10 cellular contexts compared by ENCODE assay signal in the genomic region with DNA sequence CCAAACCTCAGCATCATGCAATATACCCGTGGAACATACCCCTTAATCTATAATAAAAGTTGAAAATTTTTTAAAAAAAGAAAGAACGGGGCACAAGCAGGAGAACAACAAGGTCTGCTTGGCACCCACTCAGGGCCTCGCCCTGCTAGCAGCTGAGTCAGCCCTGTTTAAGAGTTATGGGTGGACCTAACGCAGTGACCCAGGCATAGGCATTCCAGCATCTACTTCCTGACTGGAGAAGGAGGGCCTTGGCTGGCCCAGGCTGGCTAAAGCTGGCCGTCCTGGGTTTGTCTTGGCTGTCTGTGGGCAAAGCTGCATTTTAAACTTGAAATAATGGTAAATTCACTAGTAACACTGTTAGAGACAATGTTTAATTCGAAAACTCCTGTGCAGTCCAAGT.
DNase-seq lines count a peak whose midpoint lies in the region; ATAC-seq and TF ChIP-seq lines count a peak whose summit lies in the region.
"Had no signal": no experiment of that assay in that cellular context is flagged by ENCODE, and none has a peak within 500 bp of the region (broad histone marks: within the 10 kb centered on the region; RNA-seq: fewer than 3 reads in every experiment).

No MANE protein-coding gene starts in this region.

- H3K27ac ChIP-seq in uterus (peak overlapping the region; percentile 48 to 50), testis (no peak overlapping the region)
- H3K27ac ChIP-seq: psoas muscle had no signal

- no peaks in the 10 kb centered on the region for H3K27me3 ChIP-seq in uterus
- no peaks in the 10 kb centered on the region for H3K27me3 ChIP-seq in testis

- ATAC-seq in activated naive CD4-positive, alpha-beta T cell treated with anti-CD3 and anti-CD28 coated beads, Interleukin-2, amount 50 U/mL, for 72 hours: no peak
- ATAC-seq: psoas muscle; stimulated activated effector memory CD8-positive, alpha-beta T cell treated with anti-CD3 and anti-CD28 coated beads, Interleukin-12 subunit alpha, Interleukin-12 subunit beta, amount 100 ng/mL, for 72 hours had no signal

- no peaks in the 10 kb centered on the region for H3K9me3 ChIP-seq in uterus
- H3K9me3 ChIP-seq in testis: no peaks in the 10 kb centered on the region
- H3K9me3 ChIP-seq: psoas muscle had no signal

- TF ChIP-seq CTCF in uterus (IDR thresholded peaks at IDR 0.05) (no peak), testis (IDR thresholded peaks at IDR 0.05) (no peak)

- WGBS in testis, 2 donors: 71 to 73% methylated on average over 6 of the region's 6 CpGs

- no peaks in the 10 kb centered on the region for H3K36me3 Mint-ChIP-seq in activated naive CD4-positive, alpha-beta T cell treated with anti-CD3 and anti-CD28 coated beads, Interleukin-2, amount 50 U/mL, for 72 hours
- H3K36me3 Mint-ChIP-seq: activated naive CD8-positive, alpha-beta T cell; stimulated activated effector memory CD8-positive, alpha-beta T cell treated with anti-CD3 and anti-CD28 coated beads, Interleukin-12 subunit alpha, Interleukin-12 subunit beta, amount 100 ng/mL, for 72 hours had no signal

- intact Hi-C loops in uterus (cut with DNase I; ENCODE audit: low total_unique reads) (no loop called here), testis (cut with DNase I; ENCODE audit: low total_unique reads) (no loop called here)

- TF ChIP-seq POLR2A in uterus (IDR thresholded peaks at IDR 0.05) (no peak), testis (IDR thresholded peaks at IDR 0.05) (no peak)

- H3K9me3 Mint-ChIP-seq in activated naive CD4-positive, alpha-beta T cell treated with anti-CD3 and anti-CD28 coated beads, Interleukin-2, amount 50 U/mL, for 72 hours: no peaks in the 10 kb centered on the region
- H3K9me3 Mint-ChIP-seq: stimulated activated effector memory CD8-positive, alpha-beta T cell treated with anti-CD3 and anti-CD28 coated beads, Interleukin-12 subunit alpha, Interleukin-12 subunit beta, amount 100 ng/mL, for 72 hours had no signal

- peak; percentile 84 for DNase-seq in M059J (ENCODE audit: low read depth)
- DNase-seq in dedifferentiated amniotic fluid mesenchymal stem cell (ENCODE audit: extremely low spot score): peak; percentile 73
- DNase-seq in kidney tubule cell (ENCODE audit: low spot score): peak; percentile 92
- DNase-seq in uterus: peak; percentile 36 to 49
- no peak for DNase-seq in activated naive CD4-positive, alpha-beta T cell treated with anti-CD3 and anti-CD28 coated beads, Interleukin-2, amount 50 U/mL, for 72 hours (ENCODE audit: low spot score in 2 of 2)
- DNase-seq in testis: no peak
- DNase-seq in retina: no peak

- H3K36me3 ChIP-seq in uterus (no peaks in the 10 kb centered on the region), testis (ENCODE audit: low read depth, missing control alignments) (no peaks in the 10 kb centered on the region)

- H3K4me3 ChIP-seq in uterus (no peak overlapping the region), testis (no peak overlapping the region)
- H3K4me3 ChIP-seq: psoas muscle had no signal

- H3K27ac Mint-ChIP-seq in activated naive CD4-positive, alpha-beta T cell treated with anti-CD3 and anti-CD28 coated beads, Interleukin-2, amount 50 U/mL, for 72 hours: no peak overlapping the region
- H3K27ac Mint-ChIP-seq: activated naive CD8-positive, alpha-beta T cell; stimulated activated effector memory CD8-positive, alpha-beta T cell treated with anti-CD3 and anti-CD28 coated beads, Interleukin-12 subunit alpha, Interleukin-12 subunit beta, amount 100 ng/mL, for 72 hours had no signal

- H3K4me1 ChIP-seq in uterus: peaks cover 0 to 7% of the 10 kb centered on the region in 2 donors
- no peaks in the 10 kb centered on the region for H3K4me1 ChIP-seq in testis

Comparison
In these comparisons a context has a peak if more than half of its experiments do, and no peak if none do; other contexts are left out.
1. DNase-seq: peak in M059J (single experiment), dedifferentiated amniotic fluid mesenchymal stem cell (single experiment), kidney tubule cell (single experiment) and uterus (2 of 2); none in activated naive CD4-positive, alpha-beta T cell treated with anti-CD3 and anti-CD28 coated beads, Interleukin-2, amount 50 U/mL, for 72 hours (0 of 2), testis (single experiment) and retina (single experiment).
2. H3K27ac ChIP-seq: peak in uterus (2 of 2); none in testis (0 of 2).